Comparison of ENCODE assay signal across 22 cellular contexts in the genomic region with DNA sequence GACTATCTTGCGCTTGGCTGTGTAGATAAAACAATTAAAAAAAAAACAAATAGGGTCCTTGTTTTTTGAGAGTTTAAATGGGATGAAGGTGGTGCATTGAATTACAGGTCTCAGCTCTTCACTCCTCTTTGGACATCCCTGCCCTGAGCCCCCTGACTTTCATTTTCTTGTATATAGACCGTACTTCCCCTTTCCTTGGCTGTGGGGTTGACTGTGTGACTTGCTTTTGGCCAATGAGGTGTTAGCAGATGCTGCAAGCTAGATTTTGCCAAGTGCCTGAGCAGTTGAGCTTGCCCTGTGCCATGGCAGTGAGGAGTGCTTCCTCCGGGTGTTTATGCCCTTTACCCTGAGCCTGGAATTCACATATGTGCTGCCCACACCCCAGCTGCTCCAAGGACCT.
DNase-seq lines count a peak whose midpoint lies in the region; ATAC-seq and TF ChIP-seq lines count a peak whose summit lies in the region.
"Had no signal": no experiment of that assay in that cellular context is flagged by ENCODE, and none has a peak within 500 bp of the region (broad histone marks: within the 10 kb centered on the region; RNA-seq: fewer than 3 reads in every experiment).

No MANE protein-coding gene starts in this region.

- no peak overlapping the region for H3K4me3 ChIP-seq in GM12865 (ENCODE audit: low read depth, low read length)
- H3K4me3 ChIP-seq: BLaER1, K562 had no signal

- no peaks in the 10 kb centered on the region for H3K4me1 Mint-ChIP-seq in activated T-helper 17 cell treated with anti-CD3 and anti-CD28 coated beads, Interleukin-2, amount 50 U/mL, for 72 hours
- H3K4me1 Mint-ChIP-seq: CD4-positive, CD25-positive, alpha-beta regulatory T cell had no signal

- DNase-seq in GM12865 (ENCODE audit: low read depth) (peak; percentile 1), KBM-7 (peak; percentile 4), NOMO-1 (lab: John Stamatoyannopoulos, UW; ENCODE audit: unreplicated experiment in 2 of 2) (peak; percentile 78 to 79), RPMI8226 (peak; percentile 22), Right ventricle myocardium superior (no peak)
- no peak for DNase-seq in effector CD8-positive, alpha-beta T cell (lab: John Stamatoyannopoulos, UW)
- DNase-seq: CD4-positive, CD25-positive, alpha-beta regulatory T cell; NCI-H1105 treated with DMSO at 0.1 percent for 48 hours; NCI-H146; NCI-H1930; NCI-H2107; NCI-H524; NCI-H748 treated with DMSO at 0.1 percent for 48 hours; SW 1271; T1000 had no signal

- H3K4me3 Mint-ChIP-seq in activated T-helper 17 cell treated with anti-CD3 and anti-CD28 coated beads, Interleukin-2, amount 50 U/mL, for 72 hours = no peak overlapping the region
- H3K4me3 Mint-ChIP-seq: CD4-positive, CD25-positive, alpha-beta regulatory T cell; T-helper 1 cell treated with Interleukin-12 subunit alpha and Interleukin-12 subunit beta and Interleukin-4 antibody, amounts not matched to agents 30 μg/mL and 1 μg/mL, for 36 hours had no signal

- no peak overlapping the region for H3K27ac Mint-ChIP-seq in activated T-helper 17 cell treated with anti-CD3 and anti-CD28 coated beads, Interleukin-2, amount 50 U/mL, for 72 hours
- H3K27ac Mint-ChIP-seq: CD4-positive, CD25-positive, alpha-beta regulatory T cell; T-helper 1 cell treated with Interleukin-12 subunit alpha and Interleukin-12 subunit beta and Interleukin-4 antibody, amounts not matched to agents 30 μg/mL and 1 μg/mL, for 36 hours had no signal

- ATAC-seq in Right ventricle myocardium superior (ENCODE audit: poor library complexity) (no peak), GM21825 (IDR thresholded peaks at IDR 0.05; ENCODE audit: unreplicated experiment) (no peak)
- ATAC-seq in activated T-helper 17 cell treated with anti-CD3 and anti-CD28 coated beads, Interleukin-2, amount 50 U/mL, for 72 hours (replicated peaks) = no peak
- ATAC-seq: HCT116, K562, Right ventricle myocardium inferior had no signal

- intact Hi-C loops in Right ventricle myocardium superior (cut with DNase I) = no loop called here

- peaks cover 3% of the 10 kb centered on the region for H3K27me3 Mint-ChIP-seq in activated T-helper 17 cell treated with anti-CD3 and anti-CD28 coated beads, Interleukin-2, amount 50 U/mL, for 72 hours

- in situ Hi-C loops in KBM-7 (cut with MboI; ENCODE audit: low pct_unique_long_range_greater_than_20kb, low sequenced_read_pairs) = no loop called here

- H3K9me3 Mint-ChIP-seq in activated T-helper 17 cell treated with anti-CD3 and anti-CD28 coated beads, Interleukin-2, amount 50 U/mL, for 72 hours = peaks cover 5% of the 10 kb centered on the region

- no peaks in the 10 kb centered on the region for H3K36me3 Mint-ChIP-seq in activated T-helper 17 cell treated with anti-CD3 and anti-CD28 coated beads, Interleukin-2, amount 50 U/mL, for 72 hours (ENCODE audit: low read depth)
- H3K36me3 Mint-ChIP-seq: CD4-positive, CD25-positive, alpha-beta regulatory T cell had no signal

- TF ChIP-seq CTCF in GM12865 (IDR thresholded peaks at IDR 0.05; ENCODE audit: insufficient read depth, low read depth, low read length, missing control alignments) = no peak

Comparison
In these comparisons a context has a peak if more than half of its experiments do, and no peak if none do; other contexts are left out.
1. DNase-seq: peak in GM12865 (single experiment), KBM-7 (single experiment), NOMO-1 (2 of 2) and RPMI8226 (single experiment); none in Right ventricle myocardium superior (single experiment) and effector CD8-positive, alpha-beta T cell (single experiment).